8 cellular contexts compared by ENCODE assay signal in the genomic region with DNA sequence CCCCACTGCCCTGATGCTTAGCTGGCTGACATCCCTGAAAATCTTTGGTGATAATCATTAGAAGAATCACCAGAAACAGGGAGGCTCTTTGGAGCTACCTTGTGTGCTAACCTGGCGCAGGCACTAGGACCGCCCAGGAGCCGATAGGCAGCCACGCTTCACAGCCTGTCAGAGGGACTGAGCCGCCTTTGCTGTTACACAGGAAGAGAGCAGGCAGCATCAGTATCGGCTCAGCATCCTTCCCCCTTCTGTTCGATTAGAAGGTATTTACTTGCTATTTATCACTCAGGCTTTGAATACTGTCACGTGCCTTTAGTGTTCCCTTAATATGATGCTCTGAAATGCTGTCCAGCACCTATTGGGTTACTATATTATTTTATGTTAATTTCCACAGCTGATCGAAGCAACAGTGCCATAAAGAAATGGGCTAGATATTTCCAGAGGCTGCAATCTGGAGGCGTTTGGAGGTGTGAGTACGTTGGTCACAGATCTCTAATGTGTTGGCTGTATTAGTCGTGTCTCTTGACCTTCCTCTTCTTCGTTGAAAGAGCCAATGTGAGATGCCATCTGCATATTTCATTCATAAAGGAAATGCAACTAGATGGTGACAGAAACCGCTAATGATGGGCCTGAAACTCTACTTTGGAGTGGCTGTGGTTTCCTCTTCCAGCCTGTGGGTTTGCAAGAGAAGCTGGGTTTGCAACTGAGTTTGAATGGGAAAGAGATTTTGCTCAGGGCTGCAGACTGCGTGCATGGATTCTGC.
A peak's percentile ranks its signal among the peaks of the same experiment; 100 is the strongest.
DNase-seq lines count a peak whose midpoint lies in the region; ATAC-seq, FAIRE-seq and TF ChIP-seq lines count a peak whose summit lies in the region.

No MANE protein-coding gene starts in this region.

- peak; percentile 83 for ATAC-seq in GM21619 (IDR thresholded peaks at IDR 0.05; ENCODE audit: unreplicated experiment)
- ATAC-seq in activated CD8-positive, alpha-beta memory T cell treated with anti-CD3 and anti-CD28 coated beads, Interleukin-2, amount 10 ng/mL, durations not matched to agents 7 days and 5 days = peak; percentile 93
- ATAC-seq in left ventricle myocardium superior = no peak

- peaks cover 4% of the 10 kb centered on the region for H3K36me3 Mint-ChIP-seq in activated CD8-positive, alpha-beta memory T cell treated with anti-CD3 and anti-CD28 coated beads, Interleukin-2, amount 10 ng/mL, durations not matched to agents 7 days and 5 days

- H3K9me3 ChIP-seq in MM.1S (replicated peaks; ENCODE audit: insufficient read depth, low read length) = no peaks in the 10 kb centered on the region

- no peak for TF ChIP-seq POLR2A in GM12891 (IDR thresholded peaks at IDR 0.05; ENCODE audit: low read depth, low read length)

- H4K20me1 ChIP-seq in MM.1S (ENCODE audit: insufficient read depth, low read length) = no peaks in the 10 kb centered on the region

- DNase-seq in GM12891 (ENCODE audit: insufficient read length, low spot score) (peak; percentile 20), MM.1S (peak; percentile 91), globus pallidus (ENCODE audit: low spot score) (peak; percentile 7), NCI-H524 (lab: John Stamatoyannopoulos, UW) (no peak), left ventricle myocardium superior (no peak)
- DNase-seq in activated CD8-positive, alpha-beta memory T cell treated with anti-CD3 and anti-CD28 coated beads, Interleukin-2, amount 10 ng/mL, durations not matched to agents 7 days and 5 days = peak; percentile 84
- DNase-seq in stimulated activated CD4-positive, alpha-beta T cell treated with anti-CD3 and anti-CD28 coated beads, Interleukin-4, amount 100 ng/mL, for 48 hours (ENCODE audit: low read depth in 2 of 2) = peak; percentile 17 to 22

- H3F3A ChIP-seq in MM.1S (ENCODE audit: insufficient read depth, low read length) = peaks cover 17% of the 10 kb centered on the region

- peak overlapping the region; percentile 80 for H3K4me3 Mint-ChIP-seq in activated CD8-positive, alpha-beta memory T cell treated with anti-CD3 and anti-CD28 coated beads, Interleukin-2, amount 10 ng/mL, durations not matched to agents 7 days and 5 days

- no peaks in the 10 kb centered on the region for H3K79me2 ChIP-seq in MM.1S (ENCODE audit: low read length)

- no peak for TF ChIP-seq CTCF in MM.1S (IDR thresholded peaks at IDR 0.05; ENCODE audit: low read length)

- H3K27me3 Mint-ChIP-seq in activated CD8-positive, alpha-beta memory T cell treated with anti-CD3 and anti-CD28 coated beads, Interleukin-2, amount 10 ng/mL, durations not matched to agents 7 days and 5 days = peaks cover 22% of the 10 kb centered on the region

- peak overlapping the region; percentile 56; the same call in 1 of the 2 replicates for H3K27ac ChIP-seq in MM.1S (ENCODE audit: low read length)

- peak overlapping the region; percentile 88 for H3K27ac Mint-ChIP-seq in activated CD8-positive, alpha-beta memory T cell treated with anti-CD3 and anti-CD28 coated beads, Interleukin-2, amount 10 ng/mL, durations not matched to agents 7 days and 5 days

- H2AFZ ChIP-seq in MM.1S (ENCODE audit: low read length) = peak overlapping the region; percentile 36

- peak overlapping the region; percentile 39 for H3K4me3 ChIP-seq in MM.1S (ENCODE audit: low read length)

- peak; percentile 82 for FAIRE-seq in GM12891 (lab: Jason Lieb, UNC)

- peaks cover 20% of the 10 kb centered on the region for H3K4me1 ChIP-seq in MM.1S (ENCODE audit: low read length)

- peaks cover 53% of the 10 kb centered on the region for H3K4me1 Mint-ChIP-seq in activated CD8-positive, alpha-beta memory T cell treated with anti-CD3 and anti-CD28 coated beads, Interleukin-2, amount 10 ng/mL, durations not matched to agents 7 days and 5 days

- intact Hi-C loops in left ventricle myocardium superior (cut with micrococcal nuclease) = no loop called here

- 0 out of 2 replicates have a peak, but pooled peaks cover 5% of the 10 kb centered on the region for H3K27me3 ChIP-seq in MM.1S (replicated peaks; ENCODE audit: insufficient read depth, low read length)

- H3K9me3 Mint-ChIP-seq in activated CD8-positive, alpha-beta memory T cell treated with anti-CD3 and anti-CD28 coated beads, Interleukin-2, amount 10 ng/mL, durations not matched to agents 7 days and 5 days (ENCODE audit: low read depth) = no peaks in the 10 kb centered on the region

- no peaks in the 10 kb centered on the region for H3K9me2 ChIP-seq in MM.1S (replicated peaks; ENCODE audit: insufficient read depth, low read length)

- H3K4me2 ChIP-seq in MM.1S (ENCODE audit: low read depth, low read length) = peak overlapping the region; percentile 58

- H3K9ac ChIP-seq in MM.1S (ENCODE audit: low read length) = peak overlapping the region; percentile 2; the same call in 1 of the 2 replicates

- CTCF ChIA-PET in activated CD8-positive, alpha-beta memory T cell treated with anti-CD3 and anti-CD28 coated beads, Interleukin-2, amount 10 ng/mL, durations not matched to agents 7 days and 5 days (lab: Charles Lee) = interaction anchor here (1.2 kb wide), 1 partner anchor 273 kb away, joined by 3 read pairs; no protein-coding TSS in a partner anchor

- H3K36me3 ChIP-seq in MM.1S (replicated peaks; ENCODE audit: insufficient read depth, low read length) = no peaks in the 10 kb centered on the region

TF ChIP-seq in GM12891, 5 proteins besides CTCF, POLR2A, EP300 and RAD21:
- TF ChIP-seq POLR2AphosphoS5 (IDR thresholded peaks at IDR 0.05; ENCODE audit: low read depth, low read length) = no peak
- TF ChIP-seq PAX5 (IDR thresholded peaks at IDR 0.05; ENCODE audit: insufficient read depth, low read length, severe bottlenecking) = peak; percentile 13

Comparison
In these comparisons a context has a peak if more than half of its experiments do, and no peak if none do; other contexts are left out.
1. DNase-seq: peak in GM12891 (single experiment), MM.1S (single experiment), activated CD8-positive, alpha-beta memory T cell treated with anti-CD3 and anti-CD28 coated beads, Interleukin-2, amount 10 ng/mL, durations not matched to agents 7 days and 5 days (single experiment), globus pallidus (single experiment) and stimulated activated CD4-positive, alpha-beta T cell treated with anti-CD3 and anti-CD28 coated beads, Interleukin-4, amount 100 ng/mL, for 48 hours (2 of 2); none in NCI-H524 (0 of 2) and left ventricle myocardium superior (single experiment).